ENCODE assay signal across 10 cellular contexts in the genomic region with DNA sequence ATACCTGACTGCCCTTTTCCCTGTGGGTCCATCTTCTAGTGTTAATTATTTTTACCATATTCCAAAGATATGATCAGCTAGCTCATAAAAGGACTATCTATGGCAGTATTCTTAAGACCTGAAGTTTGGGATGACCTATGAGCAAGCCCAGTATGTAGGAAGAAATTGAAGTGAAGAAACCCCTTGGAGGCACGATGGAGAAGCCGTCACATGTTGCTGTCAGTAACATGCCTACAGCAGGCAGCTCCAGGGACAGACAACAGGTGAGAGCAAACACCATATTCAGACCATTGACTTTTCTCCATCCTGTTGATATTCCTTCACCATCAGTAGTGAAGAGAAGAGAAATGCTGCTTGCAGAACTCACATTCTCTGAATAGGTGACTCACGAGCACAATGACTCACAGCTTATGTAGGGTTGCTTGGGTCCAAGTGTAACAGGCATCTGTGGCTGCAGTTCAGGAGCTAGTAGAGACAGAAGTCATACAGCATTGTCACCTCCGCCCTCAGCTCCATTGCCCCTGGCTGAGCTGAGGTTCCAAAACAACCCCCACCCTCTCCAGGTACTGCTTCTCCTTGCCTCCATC. TPM values are rescaled to one million over a fixed set of nuclear protein-coding genes. Genes with fewer than 3 reads are reported as not detected.
DNase-seq lines count a peak whose midpoint lies in the region; ATAC-seq and TF ChIP-seq lines count a peak whose summit lies in the region.
"Had no signal": no experiment of that assay in that cellular context is flagged by ENCODE, and none has a peak within 500 bp of the region (broad histone marks: within the 10 kb centered on the region; RNA-seq: fewer than 3 reads in every experiment).

No MANE protein-coding gene starts in this region.

- no peak overlapping the region for H3K4me3 ChIP-seq in left lung

- intact Hi-C loops in left lung (cut with DNase I) = no loop called here

- H3K36me3 ChIP-seq in left lung = no peaks in the 10 kb centered on the region

- ATAC-seq in left lung = peak; percentile 48
- no peak for ATAC-seq in HG02678 (IDR thresholded peaks at IDR 0.05; ENCODE audit: unreplicated experiment)
- no peak for ATAC-seq in GM21423 (IDR thresholded peaks at IDR 0.05; ENCODE audit: unreplicated experiment)

- no peaks in the 10 kb centered on the region for H3K4me1 ChIP-seq in left lung

- no peaks in the 10 kb centered on the region for H3K9me3 ChIP-seq in left lung

- TF ChIP-seq CTCF in left lung (IDR thresholded peaks at IDR 0.05) = no peak
- no peak for TF ChIP-seq CTCF in GM10266 (IDR thresholded peaks at IDR 0.05; ENCODE audit: control insufficient read depth, insufficient read depth, low read depth, missing control alignments)

- peaks cover 0 to 5% of the 10 kb centered on the region in 2 donors for H3K27me3 ChIP-seq in left lung

- H3K27ac ChIP-seq in left lung = no peak overlapping the region

- DNase-seq in CD1c-positive myeloid dendritic cell (ENCODE audit: extremely low spot score) (peak; percentile 18), HS-5 (ENCODE audit: low read depth) (peak; percentile 58), amniotic stem cell (lab: John Stamatoyannopoulos, UW) (peak; percentile 81), left lung (no peak), DMS79 treated with DMSO at 0.1 percent for 48 hours (lab: John Stamatoyannopoulos, UW) (no peak), GM10266 (ENCODE audit: extremely low spot score) (no peak)
- DNase-seq: activated B cell treated with CpG ODN at 0.5 μM for 24 hours, NCI-H187 had no signal

RNA-seq across cellular contexts. Expression of gene LYZL2, which starts 8.4 kb away (rescaled TPM):
- not detected for total RNA-seq in left lung
- total RNA-seq: activated B cell treated with CpG ODN at 0.5 μM for 24 hours had no signal

Comparison
In these comparisons a context has a peak if more than half of its experiments do, and no peak if none do; other contexts are left out.
1. DNase-seq: peak in CD1c-positive myeloid dendritic cell (single experiment), HS-5 (single experiment) and amniotic stem cell (single experiment); none in left lung (0 of 2), DMS79 treated with DMSO at 0.1 percent for 48 hours (single experiment) and GM10266 (single experiment).